ENCODE assay signal across 9 cellular contexts in the genomic region with DNA sequence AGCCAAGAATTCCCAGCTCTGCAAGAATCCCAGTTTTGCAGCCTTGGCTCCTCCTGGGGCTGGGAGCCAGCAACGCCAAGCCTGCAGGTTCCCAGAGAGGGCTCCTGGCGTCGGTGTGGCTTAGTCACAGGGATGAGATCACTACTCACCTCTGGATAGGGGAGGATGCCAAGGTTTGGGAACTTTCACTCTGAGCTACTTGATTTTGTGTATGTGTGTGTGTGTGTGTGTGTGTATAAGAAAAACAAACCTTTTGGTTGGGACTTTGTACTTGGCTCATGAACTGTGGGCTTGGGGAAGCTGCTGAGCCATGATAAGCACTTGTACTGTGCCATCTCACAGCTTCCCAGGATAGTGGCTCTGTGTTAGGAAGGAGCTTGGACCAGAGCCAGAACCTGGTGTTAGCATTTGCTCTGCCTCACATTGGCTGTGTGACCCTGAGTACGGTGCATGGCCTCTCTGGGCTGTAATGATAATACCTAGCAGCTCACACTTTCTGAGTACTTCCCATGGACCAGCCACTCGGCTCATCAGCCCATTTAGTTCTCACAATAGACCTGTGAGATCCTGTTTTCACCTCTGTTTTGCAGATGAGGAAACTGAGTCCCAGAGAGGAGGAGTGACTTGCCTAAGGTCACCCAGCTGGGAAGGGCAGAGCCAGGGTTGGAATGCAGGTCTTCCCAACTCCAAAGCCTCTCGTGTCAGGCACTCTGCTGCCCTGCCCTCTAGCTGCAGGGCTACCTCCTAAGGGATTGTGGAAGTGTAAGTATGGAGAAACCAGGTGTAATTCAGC. TPM values are rescaled to one million over a fixed set of nuclear protein-coding genes. Genes with fewer than 3 reads are reported as not detected.
DNase-seq lines count a peak whose midpoint lies in the region; ATAC-seq, FAIRE-seq and TF ChIP-seq lines count a peak whose summit lies in the region.
"Had no signal": no experiment of that assay in that cellular context is flagged by ENCODE, and none has a peak within 500 bp of the region (broad histone marks: within the 10 kb centered on the region; RNA-seq: fewer than 3 reads in every experiment).

No MANE protein-coding gene starts in this region.

- H3K4me1 ChIP-seq in kidney (ENCODE audit: control insufficient read depth in 1 of 2, insufficient read depth in 1 of 2, low read depth in 1 of 2, low read length in 2 of 2) (peaks cover 24 to 46% of the 10 kb centered on the region in 2 donors), tibial artery (peaks cover 0 to 66% (median 42%) of the 10 kb centered on the region in 4 donors)

- peak; percentile 68 for FAIRE-seq in kidney (lab: Jason Lieb, UNC)
- FAIRE-seq: GM12891 had no signal

- H3K9me3 ChIP-seq in kidney (ENCODE audit: control insufficient read depth in 1 of 2, low read length in 2 of 2) (no peaks in the 10 kb centered on the region), tibial artery (no peaks in the 10 kb centered on the region)

- H3K9me3 Mint-ChIP-seq in MCF 10A (ENCODE audit: unreplicated experiment) (no peaks in the 10 kb centered on the region), CD14-positive monocyte (peaks cover 0 to 6% (median 3%) of the 10 kb centered on the region in 7 donors)

- H3K27me3 ChIP-seq in tibial artery: no peaks in the 10 kb centered on the region

- peak; percentile 82 for DNase-seq in HT1080 (ENCODE audit: low read depth)
- peak; percentile 97 for DNase-seq in MCF 10A (ENCODE audit: unreplicated experiment)
- DNase-seq in kidney: peak; percentile 88
- peak; percentile 43 to 79 for DNase-seq in tibial artery
- DNase-seq in CD14-positive monocyte (ENCODE audit: low spot score): no peak
- DNase-seq: GOT3 had no signal

- no peak overlapping the region for H3K4me3 Mint-ChIP-seq in MCF 10A (ENCODE audit: unreplicated experiment)
- H3K4me3 Mint-ChIP-seq in CD14-positive monocyte: peak overlapping the region in 1 of 2 donors; percentile 70

- CTCF ChIA-PET in MCF 10A (lab: Yijun Ruan, JAX): interaction anchor here (0.6 to 2.9 kb wide), 21 partner anchors 10 to 488 kb away, joined by 3 to 14 read pairs (median 4); no protein-coding TSS in a partner anchor

- H3K36me3 ChIP-seq in kidney (ENCODE audit: control insufficient read depth in 1 of 2, insufficient read depth in 2 of 2, low read length in 2 of 2) (no peaks in the 10 kb centered on the region), tibial artery (no peaks in the 10 kb centered on the region)

- H3K27ac ChIP-seq in kidney (ENCODE audit: low read depth in 2 of 2, low read length in 2 of 2): peak overlapping the region; percentile 13 to 20
- peak overlapping the region; percentile 16 to 33 for H3K27ac ChIP-seq in tibial artery

- no peak overlapping the region for H3K4me3 ChIP-seq in kidney (ENCODE audit: low read length in 2 of 2)
- no peak overlapping the region for H3K4me3 ChIP-seq in tibial artery

- H3K9ac ChIP-seq in kidney (ENCODE audit: low read length in 2 of 2): no peak overlapping the region

- H3K4me1 Mint-ChIP-seq in MCF 10A (ENCODE audit: insufficient read depth, unreplicated experiment): peaks cover 25% of the 10 kb centered on the region
- H3K4me1 Mint-ChIP-seq in CD14-positive monocyte: peaks cover 26% of the 10 kb centered on the region

- no TSS peak for BruUV-seq in MCF 10A (replicated peaks; lab: Mats Ljungman, UMichigan)

- H3K36me3 Mint-ChIP-seq in MCF 10A (ENCODE audit: insufficient read depth, unreplicated experiment): no peaks in the 10 kb centered on the region
- no peaks in the 10 kb centered on the region for H3K36me3 Mint-ChIP-seq in CD14-positive monocyte

- H3K27ac Mint-ChIP-seq in MCF 10A (ENCODE audit: low read depth, unreplicated experiment) (peak overlapping the region; percentile 51), CD14-positive monocyte (peak overlapping the region in 1 of 7 donors; percentile 35)

- H3K27me3 Mint-ChIP-seq in MCF 10A (ENCODE audit: insufficient read depth, unreplicated experiment): no peaks in the 10 kb centered on the region
- H3K27me3 Mint-ChIP-seq in CD14-positive monocyte (ENCODE audit: low read depth in 3 of 3): peaks cover 40 to 63% (median 46%) of the 10 kb centered on the region in 3 donors

- TF ChIP-seq CTCF in MCF 10A (IDR thresholded peaks at IDR 0.05; ENCODE audit: unreplicated experiment): no peak
- TF ChIP-seq CTCF in kidney (IDR thresholded peaks at IDR 0.05; ENCODE audit: borderline replicate concordance, extremely low read depth, insufficient read depth): no peak
- no peak for TF ChIP-seq CTCF in tibial artery (IDR thresholded peaks at IDR 0.05)
- no peak for TF ChIP-seq CTCF in CD14-positive monocyte (IDR thresholded peaks at IDR 0.05)

- intact Hi-C loops in MCF 10A (cut with micrococcal nuclease) (loop anchor here (10.0 kb wide), 1 partner anchor 55 kb away; no protein-coding TSS in a partner anchor), kidney (cut with DNase I) (no loop called here), tibial artery (cut with DNase I; ENCODE audit: low total_unique reads) (loop anchor here (10.0 kb wide), 1 partner anchor 165 kb away; no protein-coding TSS in a partner anchor), CD14-positive monocyte (cut with micrococcal nuclease) (loop anchor here in 1 of 2 donors (10.0 kb wide), 1 partner anchor 55 kb away; no protein-coding TSS in a partner anchor)

- POLR2A ChIA-PET in MCF 10A (lab: Yijun Ruan, JAX): interaction anchor here (0.6 to 2.8 kb wide), 10 partner anchors 10 to 659 kb away, joined by 3 to 17 read pairs (median 3); a partner anchor contains a TSS

- ATAC-seq in HG03565 (IDR thresholded peaks at IDR 0.05; ENCODE audit: unreplicated experiment) (no peak), HG02884 (IDR thresholded peaks at IDR 0.05; ENCODE audit: unreplicated experiment) (no peak)

RNA-seq across cellular contexts. Expression of a gene that starts 41.4 kb away (rescaled TPM):
- 12.6 and 16.6 TPM in 2 replicates for total RNA-seq in HT1080 (2014; rRNA removed; shearing (Covaris generic))
- 8.2 and 8.6 TPM in 2 replicates for polyA plus RNA-seq in HT1080 (2015; cell fraction: cytosol; rRNA removed)
- 8.4 and 10.3 TPM in 2 replicates for polyA plus RNA-seq in HT1080 (2015; cell fraction: nucleus; rRNA removed)
- 15.5 and 17.0 TPM in 2 replicates for total RNA-seq in MCF 10A (2022)
- total RNA-seq in kidney: 105 TPM
- 33.8 TPM for polyA plus RNA-seq in kidney (ENCODE audit: insufficient read depth, low read depth, low replicate concordance)
- not detected for polyA plus RNA-seq in CD14-positive monocyte
